In the genomic region with DNA sequence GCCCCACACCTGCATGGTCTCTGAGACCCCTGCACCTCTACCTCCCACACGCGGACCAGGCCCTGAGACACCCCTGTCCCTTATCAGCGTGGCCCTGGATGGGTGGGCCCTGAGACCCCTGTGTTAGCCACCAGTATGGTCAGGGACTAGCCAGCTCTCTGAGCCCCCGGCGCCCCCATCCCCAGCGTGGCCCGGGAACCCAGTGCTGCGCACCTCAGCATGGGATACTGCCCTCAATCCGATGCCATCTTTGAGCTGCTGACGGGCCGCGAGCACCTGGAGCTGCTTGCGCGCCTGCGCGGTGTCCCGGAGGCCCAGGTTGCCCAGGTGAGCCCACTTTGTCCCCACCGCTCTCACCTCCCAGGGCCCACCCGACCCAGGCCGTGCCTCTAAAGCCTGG, we compare ENCODE assay signal across 26 cellular contexts. TPM values are rescaled to one million over a fixed set of nuclear protein-coding genes. Genes with fewer than 3 reads are reported as not detected.
"Had no signal": no experiment of that assay in that cellular context is flagged by ENCODE, and none has a peak within 500 bp of the region (broad histone marks: within the 10 kb centered on the region; RNA-seq: fewer than 3 reads in every experiment).

No MANE protein-coding gene starts in this region.

- H3K4me3 ChIP-seq: adrenal gland, ascending aorta, esophagus squamous epithelium, gastrocnemius medialis, neural progenitor cell, thoracic aorta, vagina had no signal

- H3K27ac ChIP-seq: adrenal gland, ascending aorta, brain microvascular endothelial cell, esophagus squamous epithelium, gastrocnemius medialis, neural progenitor cell, thoracic aorta, vagina, WERI-Rb-1 had no signal

- ATAC-seq: effector memory CD8-positive, alpha-beta T cell; gastrocnemius medialis; left colon had no signal

- H3K27me3 Mint-ChIP-seq: activated naive CD4-positive, alpha-beta T cell treated with anti-CD3 and anti-CD28 coated beads, Interleukin-2, amount 50 U/mL, for 24 hours; effector memory CD8-positive, alpha-beta T cell; naive thymus-derived CD4-positive, alpha-beta T cell had no signal

- H3K9me3 Mint-ChIP-seq: activated naive CD4-positive, alpha-beta T cell treated with anti-CD3 and anti-CD28 coated beads, Interleukin-2, amount 50 U/mL, for 24 hours; effector memory CD8-positive, alpha-beta T cell; neural progenitor cell; T-helper 2 cell treated with Interferon-gamma antibody and Interleukin-4, amounts not matched to agents 5 μg/mL and 100 μg/mL, for 36 hours; type B pancreatic cell had no signal

- H3K27ac Mint-ChIP-seq: activated naive CD4-positive, alpha-beta T cell treated with anti-CD3 and anti-CD28 coated beads, Interleukin-2, amount 50 U/mL, for 24 hours; naive thymus-derived CD4-positive, alpha-beta T cell; T-helper 2 cell treated with Interferon-gamma antibody and Interleukin-4, amounts not matched to agents 5 μg/mL and 100 μg/mL, for 36 hours; type B pancreatic cell had no signal

- H3K4me2 ChIP-seq: neural progenitor cell had no signal

- DNase-seq: activated gamma-delta T cell treated with Interleukin-2 at 50 U/mL for 16 hours; activated T-cell treated with anti-CD3 and anti-CD28 coated beads, Interleukin-2, amount 50 U/mL, for 1 hour; adrenal gland; brain microvascular endothelial cell; caudate nucleus; effector memory CD8-positive, alpha-beta T cell; esophagus squamous epithelium; gastrocnemius medialis; hypothalamus; islet precursor cell; retina; stimulated activated CD4-positive, alpha-beta T cell treated with anti-CD3 and anti-CD28 coated beads, Interleukin-4, amount 100 ng/mL, for 1 hour; WERI-Rb-1 had no signal

- H3K27me3 ChIP-seq: brain microvascular endothelial cell, vagina had no signal

- H3K36me3 Mint-ChIP-seq: neural progenitor cell, type B pancreatic cell had no signal

- H3K4me3 Mint-ChIP-seq: activated naive CD4-positive, alpha-beta T cell treated with anti-CD3 and anti-CD28 coated beads, Interleukin-2, amount 50 U/mL, for 24 hours; effector memory CD8-positive, alpha-beta T cell; naive thymus-derived CD4-positive, alpha-beta T cell; neural progenitor cell; T-helper 2 cell treated with Interferon-gamma antibody and Interleukin-4, amounts not matched to agents 5 μg/mL and 100 μg/mL, for 36 hours; type B pancreatic cell had no signal

- H3K9ac ChIP-seq: neural progenitor cell had no signal

- H2AFZ ChIP-seq: neural progenitor cell had no signal

- H3K36me3 ChIP-seq: adrenal gland, ascending aorta, brain microvascular endothelial cell, neural progenitor cell, thoracic aorta had no signal

RNA-seq across cellular contexts. Expression of gene RNU6-2, which starts 40.7 kb away (rescaled TPM):
- total RNA-seq: adrenal gland; ascending aorta; dermis microvascular lymphatic vessel endothelial cell; esophagus squamous epithelium; gastrocnemius medialis; left colon; lung microvascular endothelial cell; naive thymus-derived CD4-positive, alpha-beta T cell; osteocyte; progenitor cell of endocrine pancreas; thoracic aorta; vagina had no signal
